In genomic region chr1:40178200-40178599, GRCh38 we compare ENCODE assay signal across 25 cellular contexts.
"Had no signal": no experiment of that assay in that cellular context is flagged by ENCODE, and none has a peak within 500 bp of the region (broad histone marks: within the 10 kb centered on the region; RNA-seq: fewer than 3 reads in every experiment).

No MANE protein-coding gene starts in this region.

- H3K9me3 Mint-ChIP-seq: activated naive CD4-positive, alpha-beta T cell treated with anti-CD3 and anti-CD28 coated beads, Interleukin-2, amount 10 ng/mL, durations not matched to agents 7 days and 5 days; activated T-helper 2 cell treated with anti-CD3 and anti-CD28 coated beads, Interferon-gamma antibody, Interleukin-2, Interleukin-4, amounts not matched to agents 10 μg/mL and 5 μg/mL and 100 μg/mL, durations not matched to agents 14 hours and 24 hours and 36 hours had no signal

- ATAC-seq: activated CD8-positive, alpha-beta memory T cell treated with anti-CD3 and anti-CD28 coated beads, Interleukin-2, amount 10 ng/mL, durations not matched to agents 7 days and 5 days; Panc1 had no signal

- H3K27me3 Mint-ChIP-seq: activated CD8-positive, alpha-beta memory T cell treated with anti-CD3 and anti-CD28 coated beads, Interleukin-2, amount 10 ng/mL, durations not matched to agents 7 days and 5 days; activated naive CD4-positive, alpha-beta T cell treated with anti-CD3 and anti-CD28 coated beads, Interleukin-2, amount 10 ng/mL, durations not matched to agents 7 days and 5 days; activated naive CD8-positive, alpha-beta T cell treated with anti-CD3 and anti-CD28 coated beads for 36 hours had no signal

- DNase-seq: activated CD4-positive, alpha-beta T cell treated with anti-CD3 and anti-CD28 coated beads, Interleukin-2, amount 50 U/mL, for 1 hour; activated CD4-positive, CD25-positive, alpha-beta regulatory T cell treated with anti-CD3 and anti-CD28 coated beads, Interleukin-2, amount 50 U/mL, for 72 hours; activated CD8-positive, alpha-beta memory T cell treated with anti-CD3 and anti-CD28 coated beads, Interleukin-2, amount 10 ng/mL, durations not matched to agents 7 days and 5 days; activated gamma-delta T cell treated with Interleukin-2 at 50 U/mL for 16 hours; activated naive CD4-positive, alpha-beta T cell treated with anti-CD3 and anti-CD28 coated beads, Interleukin-2, amount 10 ng/mL, durations not matched to agents 7 days and 5 days; activated naive CD8-positive, alpha-beta T cell treated with anti-CD3 and anti-CD28 coated beads for 36 hours; activated T-cell treated with anti-CD3 and anti-CD28 coated beads, Interleukin-2, amount 50 U/mL, for 48 hours; aorta; central memory CD4-positive, alpha-beta T cell; IMR-90; KG1; NCI-H1092; NCI-H1417; NCI-H1930; NCI-H510A treated with DMSO at 0.1 percent for 48 hours; NCI-H69; NK-92 treated with Interleukin-12 subunit alpha and Interleukin-12 subunit beta, amount 100 ng/mL, for 24 hours; OCI-M1; Right ventricle myocardium superior; RPMI8226; SJCRH30; SK-N-SH; T-helper 1 cell had no signal

- H3K27ac Mint-ChIP-seq: activated CD8-positive, alpha-beta memory T cell treated with anti-CD3 and anti-CD28 coated beads, Interleukin-2, amount 10 ng/mL, durations not matched to agents 7 days and 5 days; activated naive CD4-positive, alpha-beta T cell treated with anti-CD3 and anti-CD28 coated beads, Interleukin-2, amount 10 ng/mL, durations not matched to agents 7 days and 5 days; activated naive CD8-positive, alpha-beta T cell treated with anti-CD3 and anti-CD28 coated beads for 36 hours; activated T-helper 2 cell treated with anti-CD3 and anti-CD28 coated beads, Interferon-gamma antibody, Interleukin-2, Interleukin-4, amounts not matched to agents 10 μg/mL and 5 μg/mL and 100 μg/mL, durations not matched to agents 14 hours and 24 hours and 36 hours had no signal

- H3K4me3 Mint-ChIP-seq: activated CD8-positive, alpha-beta memory T cell treated with anti-CD3 and anti-CD28 coated beads, Interleukin-2, amount 10 ng/mL, durations not matched to agents 7 days and 5 days; activated naive CD4-positive, alpha-beta T cell treated with anti-CD3 and anti-CD28 coated beads, Interleukin-2, amount 10 ng/mL, durations not matched to agents 7 days and 5 days; activated naive CD8-positive, alpha-beta T cell treated with anti-CD3 and anti-CD28 coated beads for 36 hours had no signal
